ENCODE assay signal across 12 cellular contexts in the genomic region with DNA sequence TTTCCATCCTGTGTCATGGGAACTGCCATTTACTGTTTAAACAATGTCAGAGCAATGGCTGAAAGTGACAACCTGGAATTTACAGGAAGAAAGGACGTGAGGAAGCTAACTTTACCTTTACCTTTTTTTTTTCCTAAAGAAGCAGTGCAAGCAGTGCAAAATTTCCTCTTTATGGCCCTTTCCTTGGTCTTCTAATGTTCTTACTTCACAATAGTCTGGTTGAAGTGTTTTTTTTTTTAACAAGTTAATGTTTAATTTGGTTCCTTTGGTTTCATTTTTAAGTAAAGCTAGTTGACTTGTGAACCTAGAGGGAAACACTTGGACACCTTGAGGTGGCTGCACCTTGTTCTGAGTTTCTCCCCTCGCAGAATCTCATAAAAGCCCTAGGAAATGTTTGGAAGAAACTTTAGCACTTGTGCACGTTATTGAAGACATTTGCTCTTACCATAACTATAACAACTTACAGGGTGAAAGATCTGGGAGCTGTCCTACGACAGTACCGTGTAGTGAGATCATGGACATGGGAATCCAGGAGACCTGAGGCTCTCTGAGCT. TPM values are rescaled to one million over a fixed set of nuclear protein-coding genes. Genes with fewer than 3 reads are reported as not detected.
DNase-seq lines count a peak whose midpoint lies in the region; ATAC-seq lines count a peak whose summit lies in the region.
"Had no signal": no experiment of that assay in that cellular context is flagged by ENCODE, and none has a peak within 500 bp of the region (broad histone marks: within the 10 kb centered on the region; RNA-seq: fewer than 3 reads in every experiment).

No MANE protein-coding gene starts in this region.

- H3K4me3 ChIP-seq in right cardiac atrium (ENCODE audit: low read length), result peak overlapping the region; percentile 75
- peak overlapping the region; percentile 76 to 93 for H3K4me3 ChIP-seq in muscle layer of colon (ENCODE audit: low read depth in 1 of 2, low read length in 2 of 2)
- H3K4me3 ChIP-seq: BLaER1 had no signal

- 68% methylated on average over 5 of the region's 5 CpGs for WGBS in right cardiac atrium

- H3K9me3 ChIP-seq in right cardiac atrium (ENCODE audit: control insufficient read depth, low read length), result no peaks in the 10 kb centered on the region
- no peaks in the 10 kb centered on the region for H3K9me3 ChIP-seq in muscle layer of colon (ENCODE audit: low read length)
- H3K9me3 ChIP-seq: SJSA1 had no signal

- ATAC-seq in right cardiac atrium, result no peak
- no peak for ATAC-seq in Right ventricle myocardium inferior
- ATAC-seq in HG03095 (IDR thresholded peaks at IDR 0.05; ENCODE audit: unreplicated experiment), result no peak
- ATAC-seq in GM21529 (IDR thresholded peaks at IDR 0.05; ENCODE audit: unreplicated experiment), result no peak
- no peak for ATAC-seq in HG03571 (IDR thresholded peaks at IDR 0.05; ENCODE audit: unreplicated experiment)

- peak overlapping the region; percentile 76 for H3K9ac ChIP-seq in muscle layer of colon (ENCODE audit: low read length)
- H3K9ac ChIP-seq: BLaER1 had no signal

- intact Hi-C loops in right cardiac atrium (cut with DNase I) (loop anchor here in 1 of 4 donors (10.0 kb wide), 1 partner anchor 88 kb away; no protein-coding TSS in a partner anchor), Right ventricle myocardium inferior (cut with DNase I) (loop anchor here (5.0 kb wide), 1 partner anchor 36 kb away; no protein-coding TSS in a partner anchor)

- no peak for DNase-seq in right cardiac atrium
- DNase-seq in Right ventricle myocardium inferior (ENCODE audit: missing footprints), result no peak
- DNase-seq in epithelial cell of prostate (ENCODE audit: low read depth, low spot score), result no peak
- DNase-seq in T1000 (lab: John Stamatoyannopoulos, UW), result no peak
- DNase-seq: NCI-H1436; stimulated activated CD4-positive, alpha-beta T cell treated with anti-CD3 and anti-CD28 coated beads, Interleukin-4, amount 100 ng/mL, for 4 hours had no signal

- H3K27me3 ChIP-seq in right cardiac atrium (ENCODE audit: control insufficient read depth, insufficient read depth), result no peaks in the 10 kb centered on the region
- H3K27me3 ChIP-seq in muscle layer of colon (ENCODE audit: control insufficient read depth in 1 of 2, insufficient read depth in 2 of 2, low read length in 2 of 2), result no peaks in the 10 kb centered on the region
- H3K27me3 ChIP-seq: BLaER1 had no signal

- H3K36me3 ChIP-seq in muscle layer of colon (ENCODE audit: insufficient read depth, low read length), result no peaks in the 10 kb centered on the region
- H3K36me3 ChIP-seq: BLaER1 had no signal

- H3K4me1 ChIP-seq in right cardiac atrium (ENCODE audit: control insufficient read depth, insufficient read depth, low read length) (no peaks in the 10 kb centered on the region), muscle layer of colon (ENCODE audit: insufficient read depth, low read length) (peaks cover 34% of the 10 kb centered on the region)
- H3K4me1 ChIP-seq: BLaER1 had no signal

- no peak overlapping the region for H3K27ac ChIP-seq in right cardiac atrium (ENCODE audit: low read length)
- peak overlapping the region; percentile 96 for H3K27ac ChIP-seq in epithelial cell of prostate
- peak overlapping the region; percentile 36 for H3K27ac ChIP-seq in muscle layer of colon (ENCODE audit: low read depth, low read length)
- H3K27ac ChIP-seq: BLaER1, SJSA1 had no signal

RNA-seq across cellular contexts. Expression of gene SGMS2, which starts 1.8 kb away (rescaled TPM):
- total RNA-seq in right cardiac atrium (10 to 100 TPM; 20.5 to 35.5 (median 26.2) TPM), Right ventricle myocardium inferior (23.2 TPM)
- polyA plus RNA-seq in right cardiac atrium, result 3.6 TPM
